1 cellular context compared by ENCODE assay signal in genomic region chr15:88219623-88220022, GRCh38.
TF ChIP-seq lines count a peak whose summit lies in the region.

No MANE protein-coding gene starts in this region.

TF ChIP-seq in IMR-90, 13 proteins besides CTCF, POLR2A, EP300 and RAD21 (continued from another document):
- TF ChIP-seq RFX5 (IDR thresholded peaks at IDR 0.05; ENCODE audit: low read depth, low read length), result no peak
- TF ChIP-seq, protein P1, sequence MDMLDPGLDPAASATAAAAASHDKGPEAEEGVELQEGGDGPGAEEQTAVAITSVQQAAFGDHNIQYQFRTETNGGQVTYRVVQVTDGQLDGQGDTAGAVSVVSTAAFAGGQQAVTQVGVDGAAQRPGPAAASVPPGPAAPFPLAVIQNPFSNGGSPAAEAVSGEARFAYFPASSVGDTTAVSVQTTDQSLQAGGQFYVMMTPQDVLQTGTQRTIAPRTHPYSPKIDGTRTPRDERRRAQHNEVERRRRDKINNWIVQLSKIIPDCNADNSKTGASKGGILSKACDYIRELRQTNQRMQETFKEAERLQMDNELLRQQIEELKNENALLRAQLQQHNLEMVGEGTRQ (IDR thresholded peaks at IDR 0.05; ENCODE audit: low read depth, low read length), result no peak
